ENCODE assay signal across 20 cellular contexts in the genomic region with DNA sequence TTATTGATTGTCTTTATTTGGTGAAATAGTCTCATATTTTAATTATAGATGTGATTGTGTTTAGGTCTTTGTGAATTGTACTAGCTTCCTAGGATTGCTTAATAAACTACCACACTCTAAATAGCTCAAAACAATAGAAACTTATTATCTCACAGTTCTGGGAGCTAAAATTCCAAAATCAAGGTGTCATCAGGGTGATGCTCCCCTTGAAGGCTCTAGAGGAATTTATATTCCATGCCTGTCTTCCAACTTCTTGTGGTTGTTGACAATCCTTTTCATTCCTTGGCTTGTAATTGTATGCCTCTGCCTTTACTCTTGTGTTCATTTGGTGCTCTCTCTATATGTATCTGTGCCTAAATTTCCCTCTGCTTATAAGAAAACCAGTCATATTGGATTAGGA.
A peak's percentile ranks its signal among the peaks of the same experiment; 100 is the strongest.
DNase-seq lines count a peak whose midpoint lies in the region; ATAC-seq and TF ChIP-seq lines count a peak whose summit lies in the region.
"Had no signal": no experiment of that assay in that cellular context is flagged by ENCODE, and none has a peak within 500 bp of the region (broad histone marks: within the 10 kb centered on the region; RNA-seq: fewer than 3 reads in every experiment).

No MANE protein-coding gene starts in this region.

- no peaks in the 10 kb centered on the region for H3K36me3 ChIP-seq in brain microvascular endothelial cell (replicated peaks)
- H3K36me3 ChIP-seq in kidney epithelial cell (ENCODE audit: control insufficient read depth, insufficient read depth, low read length), result no peaks in the 10 kb centered on the region

- in situ Hi-C loops in brain microvascular endothelial cell (cut with HindIII; ENCODE audit: low pct_ligation_motif_present, low sequenced_read_pairs), result no loop called here

- no peak overlapping the region for H3K4me3 Mint-ChIP-seq in activated T-cell treated with anti-CD3 and anti-CD28 coated beads, Interleukin-2, amount 50 U/mL, for 72 hours
- H3K4me3 Mint-ChIP-seq: activated T-helper 17 cell treated with anti-CD3 and anti-CD28 coated beads, Interleukin-2, amount 50 U/mL, for 72 hours; stimulated activated naive CD8-positive, alpha-beta T cell treated with anti-CD3 and anti-CD28 coated beads, Interleukin-15, amount 100 ng/mL, for 72 hours had no signal

- H3K4me3 ChIP-seq in brain microvascular endothelial cell (ENCODE audit: low read depth, low read length), result no peak overlapping the region
- no peak overlapping the region for H3K4me3 ChIP-seq in kidney epithelial cell (ENCODE audit: low read depth, low read length)
- H3K4me3 ChIP-seq: coronary artery had no signal

- no peak for TF ChIP-seq CTCF in brain microvascular endothelial cell (IDR thresholded peaks at IDR 0.05; ENCODE audit: low read depth, low read length, missing control alignments)
- TF ChIP-seq CTCF in kidney epithelial cell (IDR thresholded peaks at IDR 0.05; ENCODE audit: insufficient read depth, low read length, poor library complexity, severe bottlenecking), result no peak

- peaks cover 0 to 5% of the 10 kb centered on the region in 2 donors for H3K9me3 Mint-ChIP-seq in activated T-cell treated with anti-CD3 and anti-CD28 coated beads, Interleukin-2, amount 50 U/mL, for 72 hours
- H3K9me3 Mint-ChIP-seq: activated T-helper 17 cell treated with anti-CD3 and anti-CD28 coated beads, Interleukin-2, amount 50 U/mL, for 72 hours had no signal

- no peaks in the 10 kb centered on the region for H3K4me1 Mint-ChIP-seq in activated T-cell treated with anti-CD3 and anti-CD28 coated beads, Interleukin-2, amount 50 U/mL, for 72 hours (ENCODE audit: low read depth)
- H3K4me1 Mint-ChIP-seq: activated T-helper 17 cell treated with anti-CD3 and anti-CD28 coated beads, Interleukin-2, amount 50 U/mL, for 72 hours; stimulated activated naive CD8-positive, alpha-beta T cell treated with anti-CD3 and anti-CD28 coated beads, Interleukin-15, amount 100 ng/mL, for 72 hours had no signal

- peak overlapping the region; percentile 46 for H3K27ac ChIP-seq in brain microvascular endothelial cell
- H3K27ac ChIP-seq: coronary artery, HL-60, parathyroid adenoma had no signal

- no peak for ATAC-seq in activated T-cell treated with anti-CD3 and anti-CD28 coated beads, Interleukin-2, amount 50 U/mL, for 72 hours (replicated peaks in 1 of 2)
- ATAC-seq: activated T-helper 17 cell treated with anti-CD3 and anti-CD28 coated beads, Interleukin-2, amount 50 U/mL, for 72 hours; left ventricle myocardium superior; stimulated activated naive CD8-positive, alpha-beta T cell treated with anti-CD3 and anti-CD28 coated beads, Interleukin-15, amount 100 ng/mL, for 72 hours had no signal

- H3K27me3 ChIP-seq in brain microvascular endothelial cell (replicated peaks) (no peaks in the 10 kb centered on the region), kidney epithelial cell (ENCODE audit: control insufficient read depth, insufficient read depth, low read length) (no peaks in the 10 kb centered on the region)

- H3K36me3 Mint-ChIP-seq in activated T-cell treated with anti-CD3 and anti-CD28 coated beads, Interleukin-2, amount 50 U/mL, for 72 hours (ENCODE audit: insufficient read depth in 2 of 2), result no peaks in the 10 kb centered on the region

- peak; percentile 65 for DNase-seq in AG08395 (ENCODE audit: low spot score)
- peak; percentile 70 for DNase-seq in LHCN-M2 (ENCODE audit: low read depth)
- peak; percentile 27 for DNase-seq in brain microvascular endothelial cell
- DNase-seq in kidney epithelial cell (ENCODE audit: low read depth), result peak; percentile 72
- DNase-seq in AG08396 (ENCODE audit: low spot score), result no peak
- no peak for DNase-seq in activated T-cell treated with anti-CD3 and anti-CD28 coated beads, Interleukin-2, amount 50 U/mL, for 72 hours
- no peak for DNase-seq in NCI-H2029 (lab: John Stamatoyannopoulos, UW)
- DNase-seq in HuH-7 (ENCODE audit: low spot score), result no peak
- DNase-seq: erythroblast; Karpas-422; left ventricle myocardium superior; NCI-H1694; NCI-H510A treated with DMSO at 0.1 percent for 48 hours; stimulated activated CD4-positive, alpha-beta T cell treated with anti-CD3 and anti-CD28 coated beads, Interleukin-12 subunit alpha, Interleukin-12 subunit beta, amount 100 ng/mL, for 4 hours; stimulated activated naive CD8-positive, alpha-beta T cell treated with anti-CD3 and anti-CD28 coated beads, Interleukin-15, amount 100 ng/mL, for 72 hours; T-helper 1 cell had no signal

- peaks cover 32% of the 10 kb centered on the region for H3K27me3 Mint-ChIP-seq in activated T-cell treated with anti-CD3 and anti-CD28 coated beads, Interleukin-2, amount 50 U/mL, for 72 hours (ENCODE audit: low read depth)

- no peak overlapping the region for H3K27ac Mint-ChIP-seq in activated T-cell treated with anti-CD3 and anti-CD28 coated beads, Interleukin-2, amount 50 U/mL, for 72 hours
- H3K27ac Mint-ChIP-seq: activated T-helper 17 cell treated with anti-CD3 and anti-CD28 coated beads, Interleukin-2, amount 50 U/mL, for 72 hours; stimulated activated naive CD8-positive, alpha-beta T cell treated with anti-CD3 and anti-CD28 coated beads, Interleukin-15, amount 100 ng/mL, for 72 hours had no signal

Comparison
In these comparisons a context has a peak if more than half of its experiments do, and no peak if none do; other contexts are left out.
1. DNase-seq: peak in AG08395 (single experiment), LHCN-M2 (single experiment), brain microvascular endothelial cell (single experiment) and kidney epithelial cell (single experiment); none in AG08396 (single experiment), activated T-cell treated with anti-CD3 and anti-CD28 coated beads, Interleukin-2, amount 50 U/mL, for 72 hours (0 of 2), NCI-H2029 (single experiment) and HuH-7 (single experiment).